In the genomic region with DNA sequence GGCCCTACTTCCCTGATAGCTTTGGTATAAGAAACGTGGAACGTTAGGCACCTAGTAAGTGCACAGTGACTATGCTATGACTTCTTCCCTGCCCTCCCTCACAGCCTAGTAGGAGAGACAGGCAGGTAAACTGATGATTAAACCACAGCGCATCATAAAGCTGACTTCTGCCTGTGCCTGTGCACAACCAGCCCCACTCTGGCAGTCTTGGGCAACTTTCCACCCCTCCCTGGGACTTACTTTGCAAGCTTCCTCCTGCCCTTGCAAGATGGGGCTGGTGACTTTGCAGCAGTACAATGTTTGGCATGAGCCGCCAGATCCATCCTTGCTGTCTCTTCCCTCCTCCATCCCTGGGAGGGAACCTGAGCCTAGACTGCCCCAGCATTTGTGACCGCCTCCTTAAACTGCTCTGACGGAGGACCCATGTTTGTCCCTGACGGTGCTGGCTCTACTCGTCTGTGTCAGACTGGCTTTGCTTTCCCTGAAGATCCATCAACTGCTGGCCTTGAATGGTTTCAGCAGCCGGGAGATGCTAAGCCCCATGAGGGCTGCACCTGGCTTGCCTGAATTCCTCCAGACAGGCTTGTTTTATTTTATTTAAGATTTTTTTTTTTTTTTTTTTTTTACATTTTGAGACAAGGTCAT, we compare ENCODE assay signal across 15 cellular contexts. TPM values are rescaled to one million over a fixed set of nuclear protein-coding genes. Genes with fewer than 3 reads are reported as not detected.
A peak's percentile ranks its signal among the peaks of the same experiment; 100 is the strongest.
DNase-seq lines count a peak whose midpoint lies in the region; ATAC-seq, FAIRE-seq and TF ChIP-seq lines count a peak whose summit lies in the region.
"Had no signal": no experiment of that assay in that cellular context is flagged by ENCODE, and none has a peak within 500 bp of the region (broad histone marks: within the 10 kb centered on the region; RNA-seq: fewer than 3 reads in every experiment).

No MANE protein-coding gene starts in this region.

- peak overlapping the region; percentile 76; the same call in 1 of the 2 replicates for H2BK20ac ChIP-seq in H1 (ENCODE audit: low read length)

- H3K36me3 ChIP-seq in H1 (ENCODE audit: control insufficient read depth in 2 of 4, insufficient read depth in 4 of 4, low read length in 3 of 4) = no peaks in the 10 kb centered on the region
- H3K36me3 ChIP-seq in Peyer's patch = no peaks in the 10 kb centered on the region

- no peak for FAIRE-seq in H1 (lab: Jason Lieb, UNC)
- FAIRE-seq: H54 had no signal

- H3K9me3 ChIP-seq in H1 (ENCODE audit: insufficient read depth in 2 of 2, low read depth in 1 of 2, low read length in 1 of 2) (no peaks in the 10 kb centered on the region), Peyer's patch (no peaks in the 10 kb centered on the region)

- H2AFZ ChIP-seq in H1 (ENCODE audit: low read length) = no peak overlapping the region

- no peaks in the 10 kb centered on the region for H3K79me1 ChIP-seq in H1 (ENCODE audit: low read depth, low read length)

- no peak overlapping the region for H3K56ac ChIP-seq in H1 (replicated peaks; ENCODE audit: insufficient read length, low read depth, low read length)

- H3K23ac ChIP-seq in H1 (ENCODE audit: insufficient read length) = no peak overlapping the region

- H3K4me1 Mint-ChIP-seq in neural crest cell = peaks cover 7% of the 10 kb centered on the region
- H3K4me1 Mint-ChIP-seq in activated CD4-positive, alpha-beta memory T cell treated with anti-CD3 and anti-CD28 coated beads, Interleukin-2, amount 10 ng/mL, durations not matched to agents 7 days and 5 days = no peaks in the 10 kb centered on the region

- no peaks in the 10 kb centered on the region for H3K79me2 ChIP-seq in H1 (ENCODE audit: control insufficient read depth in 1 of 2, insufficient read depth in 2 of 2, low read length in 2 of 2)

- no peak for TF ChIP-seq RAD21 in H1 (IDR thresholded peaks at IDR 0.05 in 1 of 2, conservative IDR thresholded peaks at IDR 0.05 in 1 of 2; ENCODE audit: low read depth in 2 of 2, low read length in 2 of 2)

- no peak overlapping the region for H3K14ac ChIP-seq in H1 (ENCODE audit: insufficient read length)

- H2BK12ac ChIP-seq in H1 (ENCODE audit: low read depth, low read length) = peak overlapping the region; percentile 12; the same call in 1 of the 2 replicates

- no peaks in the 10 kb centered on the region for H3K9me3 Mint-ChIP-seq in neural crest cell
- H3K9me3 Mint-ChIP-seq in activated CD4-positive, alpha-beta memory T cell treated with anti-CD3 and anti-CD28 coated beads, Interleukin-2, amount 10 ng/mL, durations not matched to agents 7 days and 5 days = no peaks in the 10 kb centered on the region

- no peak overlapping the region for H2AK5ac ChIP-seq in H1 (ENCODE audit: low read depth, low read length)

- ATAC-seq in HG03469 (IDR thresholded peaks at IDR 0.05; ENCODE audit: unreplicated experiment) = no peak

- no peak overlapping the region for H2BK5ac ChIP-seq in H1 (ENCODE audit: low read depth, low read length)

- WGBS in H1 (ENCODE audit: extremely low coverage in 1 of 2, insufficient coverage in 1 of 2, insufficient read length in 1 of 2, insufficient replicate concordance in 2 of 2, low coverage in 1 of 2, low lambda C conversion rate in 2 of 2, missing lambda C conversion rate in 1 of 2), 2 experiments = 85% methylated on average over 7 of the region's 9 CpGs; no CpG with 5 or more reads in 1 of the 2 experiments

- H3K27ac Mint-ChIP-seq in neural crest cell (ENCODE audit: unreplicated experiment) = peak overlapping the region; percentile 50
- H3K27ac Mint-ChIP-seq in activated CD4-positive, alpha-beta memory T cell treated with anti-CD3 and anti-CD28 coated beads, Interleukin-2, amount 10 ng/mL, durations not matched to agents 7 days and 5 days = no peak overlapping the region

- no peaks in the 10 kb centered on the region for H3K23me2 ChIP-seq in H1 (ENCODE audit: low read depth, low read length)

- no peak for TF ChIP-seq EP300 in H1 (IDR thresholded peaks at IDR 0.05; ENCODE audit: borderline replicate concordance in 1 of 2, low read depth in 2 of 2, low read length in 2 of 2)

- H3K4me3 ChIP-seq in HL-60 (replicated peaks; ENCODE audit: insufficient read depth, low read length) (no peak overlapping the region), H1 (ENCODE audit: extremely low read depth in 1 of 4, insufficient read depth in 2 of 4, low read depth in 3 of 4, low read length in 4 of 4) (no peak overlapping the region), Peyer's patch (no peak overlapping the region)

- H3K27me3 ChIP-seq in HL-60 (ENCODE audit: insufficient read depth, poor library complexity, severe bottlenecking) (no peaks in the 10 kb centered on the region), H1 (replicated peaks in 1 of 4; ENCODE audit: control insufficient read depth in 3 of 4, extremely low read depth in 1 of 4, insufficient read depth in 3 of 4, low read length in 3 of 4) (no peaks in the 10 kb centered on the region), Peyer's patch (no peaks in the 10 kb centered on the region)

- no peak overlapping the region for H3K4me2 ChIP-seq in H1 (ENCODE audit: insufficient read depth in 1 of 2, low read depth in 2 of 2, low read length in 2 of 2)

- H3K18ac ChIP-seq in H1 (ENCODE audit: extremely low read depth, low read length) = peak overlapping the region; percentile 6; the same call in 1 of the 2 replicates

- H3K4me1 ChIP-seq in H1 (replicated peaks in 1 of 4; ENCODE audit: control insufficient read depth in 3 of 4, insufficient read depth in 4 of 4, low read length in 3 of 4) = peaks cover 0 to 10% (median 4%) of the 10 kb centered on the region in 4 experiments; a peak in 5 of 7 replicates
- H3K4me1 ChIP-seq in Peyer's patch = no peaks in the 10 kb centered on the region

- no peak overlapping the region for H3K27ac ChIP-seq in HL-60 (replicated peaks)
- H3K27ac ChIP-seq in H1 (ENCODE audit: low read depth, low read length) = no peak overlapping the region; the same call in 1 of the 2 replicates
- no peak overlapping the region for H3K27ac ChIP-seq in Peyer's patch

- H3K4me3 Mint-ChIP-seq in neural crest cell = no peak overlapping the region
- H3K4me3 Mint-ChIP-seq in activated CD4-positive, alpha-beta memory T cell treated with anti-CD3 and anti-CD28 coated beads, Interleukin-2, amount 10 ng/mL, durations not matched to agents 7 days and 5 days = no peak overlapping the region

- peak overlapping the region; percentile 84 for H2BK15ac ChIP-seq in H1 (ENCODE audit: low read length)

- no peaks in the 10 kb centered on the region for H4K20me1 ChIP-seq in H1 (replicated peaks in 1 of 2; ENCODE audit: control insufficient read depth in 1 of 2, insufficient read depth in 2 of 2, low read length in 2 of 2)

- CTCF ChIA-PET in H1 (lab: Charles Lee; ENCODE audit: partially characterized antibody) = interaction anchor here (0.6 to 3.6 kb wide), 23 partner anchors 9 to 255 kb away, joined by 3 to 15 read pairs (median 3); partner anchors contain the start of genes BPIFB2 and C20orf203
- CTCF ChIA-PET in activated CD4-positive, alpha-beta memory T cell treated with anti-CD3 and anti-CD28 coated beads, Interleukin-2, amount 10 ng/mL, durations not matched to agents 7 days and 5 days (lab: Charles Lee) = interaction anchor here (0.6 to 0.7 kb wide), 2 partner anchors 105 to 116 kb away, joined by 3 to 5 read pairs; no protein-coding TSS in a partner anchor

- no peak for TF ChIP-seq CTCF in HL-60 (IDR thresholded peaks at IDR 0.05; ENCODE audit: insufficient read depth, low read length)
- TF ChIP-seq CTCF in H1 (IDR thresholded peaks at IDR 0.05; ENCODE audit: control extremely low read depth in 1 of 3, insufficient read depth in 1 of 3, low read depth in 1 of 3, low read length in 3 of 3) = no peak
- no peak for TF ChIP-seq CTCF in neural crest cell (conservative IDR thresholded peaks at IDR 0.05)
- TF ChIP-seq CTCF in Peyer's patch (IDR thresholded peaks at IDR 0.05) = no peak

- H4K91ac ChIP-seq in H1 (replicated peaks; ENCODE audit: insufficient read length, low read length) = no peak overlapping the region

- H3K27me3 Mint-ChIP-seq in neural crest cell (ENCODE audit: low read depth) = no peaks in the 10 kb centered on the region
- no peaks in the 10 kb centered on the region for H3K27me3 Mint-ChIP-seq in activated CD4-positive, alpha-beta memory T cell treated with anti-CD3 and anti-CD28 coated beads, Interleukin-2, amount 10 ng/mL, durations not matched to agents 7 days and 5 days

- no peak overlapping the region for H4K8ac ChIP-seq in H1 (ENCODE audit: extremely low read depth, insufficient read depth, low read length)

- H3K4ac ChIP-seq in H1 (replicated peaks; ENCODE audit: insufficient read length, low read depth, low read length) = peak overlapping the region; percentile 16

- H4K5ac ChIP-seq in H1 (ENCODE audit: insufficient read length, low read depth, low read length) = no peak overlapping the region

- no peak overlapping the region for H3K9ac ChIP-seq in H1 (replicated peaks in 1 of 4; ENCODE audit: extremely low read depth in 1 of 4, low read depth in 3 of 4, low read length in 3 of 4)

- TF ChIP-seq POLR2A in H1 (IDR thresholded peaks at IDR 0.05; ENCODE audit: control extremely low read depth in 1 of 2, low read depth in 2 of 2, low read length in 2 of 2) (no peak), Peyer's patch (IDR thresholded peaks at IDR 0.05) (no peak)

- DNase-seq in HL-60 (ENCODE audit: low read depth in 1 of 2, low spot score in 1 of 2) (peak; percentile 30 to 83), MV-4-11 (lab: John Stamatoyannopoulos, UW) (peak; percentile 45), H1 (ENCODE audit: low read depth in 1 of 2, low spot score in 2 of 2) (no peak), neural crest cell (ENCODE audit: low read depth, low spot score) (no peak), Peyer's patch (no peak)
- DNase-seq in activated CD4-positive, alpha-beta memory T cell treated with anti-CD3 and anti-CD28 coated beads, Interleukin-2, amount 10 ng/mL, durations not matched to agents 7 days and 5 days = no peak
- DNase-seq: DMS79 treated with DMSO at 0.1 percent for 48 hours; MM.1S; NCI-H187; NCI-H510A; NCI-H748 treated with DMSO at 0.1 percent for 48 hours; NK-92 treated with Interleukin-12 subunit alpha and Interleukin-12 subunit beta, amount 100 ng/mL, for 24 hours had no signal

- no peaks in the 10 kb centered on the region for H3K36me3 Mint-ChIP-seq in neural crest cell (ENCODE audit: low read depth)
- no peaks in the 10 kb centered on the region for H3K36me3 Mint-ChIP-seq in activated CD4-positive, alpha-beta memory T cell treated with anti-CD3 and anti-CD28 coated beads, Interleukin-2, amount 10 ng/mL, durations not matched to agents 7 days and 5 days (ENCODE audit: low read depth)

- POLR2A ChIA-PET in H1 (lab: Charles Lee; ENCODE audit: partially characterized antibody) = interaction anchor here (0.6 to 2.5 kb wide), 4 partner anchors 10 to 84 kb away, joined by 3 to 18 read pairs (median 4); no protein-coding TSS in a partner anchor
- POLR2A ChIA-PET in activated CD4-positive, alpha-beta memory T cell treated with anti-CD3 and anti-CD28 coated beads, Interleukin-2, amount 10 ng/mL, durations not matched to agents 7 days and 5 days (lab: Charles Lee) = no interaction called here

- H2BK120ac ChIP-seq in H1 (replicated peaks; ENCODE audit: low read depth, low read length) = no peak overlapping the region

RNA-seq across cellular contexts. Expression of gene EFCAB8, which starts 36.1 kb away (rescaled TPM):
- 0.20 TPM in 1 of 2 replicates, not detected in the other for total RNA-seq in H1 (2021; fragmentation: NEBNext Ultra II Directional; extraction: Animal tissue kit (Norgen Biotek cat#: 25700))
- 0.02 and 0.06 TPM in 2 replicates for polyA plus RNA-seq in H1 (2011; rRNA removed)
- polyA plus RNA-seq in H1 (2011; cell fraction: cytosol; rRNA removed) = 0.10 TPM
- 0.30 TPM for polyA plus RNA-seq in H1 (2011; cell fraction: nucleus; rRNA removed)
- polyA plus RNA-seq in H1 (2012, experiment 1 of 2) = 0.04 to 0.05 TPM in 2 of 4 replicates, not detected in the others
- not detected for polyA plus RNA-seq in H1 (2012, experiment 2 of 2)
- polyA plus RNA-seq in H1 (2013, experiment 1 of 2) = 0.12 TPM
- 0.13 TPM for polyA plus RNA-seq in H1 (2013, experiment 2 of 2)
- 0.24 and 0.79 TPM in 2 replicates for polyA minus RNA-seq in H1 (2011; rRNA and poly(A)+ RNA removed)
- not detected for polyA minus RNA-seq in H1 (2011; cell fraction: cytosol; rRNA and poly(A)+ RNA removed)
- polyA minus RNA-seq in H1 (2011; cell fraction: nucleus; rRNA and poly(A)+ RNA removed) = 0.90 TPM
- total RNA-seq in neural crest cell (0.26 TPM in 1 of 2 replicates, not detected in the other), Peyer's patch (under 1 TPM in 1 of 4 donors, not detected in 3; 0.83 TPM)
- under 1 TPM; 0.25 to 0.55 TPM for total RNA-seq in activated CD4-positive, alpha-beta memory T cell treated with anti-CD3 and anti-CD28 coated beads, Interleukin-2, amount 10 ng/mL, durations not matched to agents 7 days and 5 days
- total RNA-seq: SK-MEL-5 had no signal

Comparison
In these comparisons a context has a peak if more than half of its experiments do, and no peak if none do; other contexts are left out.
1. DNase-seq: peak in HL-60 (2 of 2) and MV-4-11 (single experiment); none in H1 (0 of 2), neural crest cell (single experiment), Peyer's patch (0 of 3) and activated CD4-positive, alpha-beta memory T cell treated with anti-CD3 and anti-CD28 coated beads, Interleukin-2, amount 10 ng/mL, durations not matched to agents 7 days and 5 days (single experiment).